ENCODE assay signal across 19 cellular contexts in the genomic region with DNA sequence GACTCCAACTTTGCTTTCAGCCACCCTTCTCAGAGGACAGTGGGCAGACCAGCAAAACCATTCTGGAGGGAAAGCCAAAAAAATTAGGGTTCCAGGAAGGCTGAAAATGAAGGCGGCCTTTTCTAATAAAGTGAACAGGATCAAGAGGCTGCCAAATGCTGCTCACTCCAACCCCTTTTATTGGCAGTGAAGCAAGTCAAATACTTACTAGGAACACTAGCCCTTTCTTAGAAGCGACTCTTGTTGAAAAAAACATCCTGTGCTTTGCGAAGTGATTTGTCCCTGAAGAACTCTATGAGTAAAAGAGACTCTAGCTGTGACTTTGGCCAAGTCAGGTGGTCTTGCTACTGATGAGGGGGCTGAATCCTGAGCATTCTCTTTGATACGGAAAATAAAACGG.
DNase-seq lines count a peak whose midpoint lies in the region; ATAC-seq and TF ChIP-seq lines count a peak whose summit lies in the region.
"Had no signal": no experiment of that assay in that cellular context is flagged by ENCODE, and none has a peak within 500 bp of the region (broad histone marks: within the 10 kb centered on the region; RNA-seq: fewer than 3 reads in every experiment).

No MANE protein-coding gene starts in this region.

- peak overlapping the region in 3 of 4 donors; percentile 17 to 33 (median 19) for H3K27ac ChIP-seq in Peyer's patch
- H3K27ac ChIP-seq in heart left ventricle, result peak overlapping the region in 11 of 12 donors; percentile 17 to 88 (median 51)
- peak overlapping the region; percentile 59 to 81 (median 76) for H3K27ac ChIP-seq in tibial nerve
- H3K27ac ChIP-seq: KMS-11, neural progenitor cell had no signal

- H3K36me3 ChIP-seq in Peyer's patch (no peaks in the 10 kb centered on the region), heart left ventricle (no peaks in the 10 kb centered on the region), tibial nerve (no peaks in the 10 kb centered on the region)
- H3K36me3 ChIP-seq: neural progenitor cell had no signal

- no peak overlapping the region for H3K4me3 ChIP-seq in Peyer's patch
- no peak overlapping the region for H3K4me3 ChIP-seq in heart left ventricle
- no peak overlapping the region for H3K4me3 ChIP-seq in tibial nerve
- H3K4me3 ChIP-seq: neural progenitor cell had no signal

- H3K9me3 Mint-ChIP-seq in activated T-cell treated with anti-CD3 and anti-CD28 coated beads, Interleukin-2, amount 50 U/mL, for 4 hours, result no peaks in the 10 kb centered on the region
- H3K9me3 Mint-ChIP-seq: activated T-helper 2 cell treated with anti-CD3 and anti-CD28 coated beads, Interferon-gamma antibody, Interleukin-2, Interleukin-4, amounts not matched to agents 10 μg/mL and 5 μg/mL and 100 μg/mL, durations not matched to agents 14 hours and 24 hours and 36 hours; immature natural killer cell; mesothelial cell of epicardium; neural progenitor cell; stimulated activated memory B cell treated with anti-CD40 and anti-IgM and Interleukin-4, amounts not matched to agents 10 μg/mL and 1 μg/mL and 100 μg/mL, for 72 hours had no signal

- no peaks in the 10 kb centered on the region for H3K4me1 Mint-ChIP-seq in activated T-cell treated with anti-CD3 and anti-CD28 coated beads, Interleukin-2, amount 50 U/mL, for 4 hours (ENCODE audit: low read depth)
- H3K4me1 Mint-ChIP-seq: immature natural killer cell had no signal

- ATAC-seq in heart left ventricle, result peak; percentile 61 to 83 (median 73)
- ATAC-seq in HG02973 (IDR thresholded peaks at IDR 0.05; ENCODE audit: unreplicated experiment), result no peak
- ATAC-seq in activated T-cell treated with anti-CD3 and anti-CD28 coated beads, Interleukin-2, amount 50 U/mL, for 4 hours, result no peak
- ATAC-seq in HG03095 (IDR thresholded peaks at IDR 0.05; ENCODE audit: unreplicated experiment), result no peak
- ATAC-seq: HCT116; stimulated activated memory B cell treated with anti-CD40 and anti-IgM and Interleukin-4, amounts not matched to agents 10 μg/mL and 1 μg/mL and 100 μg/mL, for 72 hours had no signal

- 63 to 76% (median 70%) methylated on average over 5 of the region's 5 CpGs for WGBS in heart left ventricle, 4 donors
- 23 to 26% methylated on average over 5 of the region's 5 CpGs for WGBS in tibial nerve, 2 donors

- no peak overlapping the region for H3K4me3 Mint-ChIP-seq in activated T-cell treated with anti-CD3 and anti-CD28 coated beads, Interleukin-2, amount 50 U/mL, for 4 hours
- H3K4me3 Mint-ChIP-seq: immature natural killer cell; mesothelial cell of epicardium; neural progenitor cell; stimulated activated memory B cell treated with anti-CD40 and anti-IgM and Interleukin-4, amounts not matched to agents 10 μg/mL and 1 μg/mL and 100 μg/mL, for 72 hours had no signal

- H3K9me3 ChIP-seq in Peyer's patch (no peaks in the 10 kb centered on the region), heart left ventricle (no peaks in the 10 kb centered on the region), tibial nerve (no peaks in the 10 kb centered on the region)

- intact Hi-C loops in heart left ventricle (cut with DNase I), result loop anchor here in 2 of 10 donors (5.0 to 10.0 kb wide), 2 partner anchors 42 to 105 kb away; no protein-coding TSS in a partner anchor

- no peak for TF ChIP-seq POLR2A in Peyer's patch (IDR thresholded peaks at IDR 0.05)
- TF ChIP-seq POLR2A in heart left ventricle (IDR thresholded peaks at IDR 0.05), result no peak
- TF ChIP-seq POLR2A in tibial nerve (IDR thresholded peaks at IDR 0.05), result no peak

- no peaks in the 10 kb centered on the region for H3K4me1 ChIP-seq in Peyer's patch
- peaks cover 0 to 40% (median 2%) of the 10 kb centered on the region in 12 donors for H3K4me1 ChIP-seq in heart left ventricle
- peaks cover 0 to 51% (median 10%) of the 10 kb centered on the region in 4 donors for H3K4me1 ChIP-seq in tibial nerve

- H3K27me3 Mint-ChIP-seq in activated T-cell treated with anti-CD3 and anti-CD28 coated beads, Interleukin-2, amount 50 U/mL, for 4 hours (ENCODE audit: low read depth), result peaks cover 17% of the 10 kb centered on the region

- H3K36me3 Mint-ChIP-seq in activated T-cell treated with anti-CD3 and anti-CD28 coated beads, Interleukin-2, amount 50 U/mL, for 4 hours (ENCODE audit: insufficient read depth), result no peaks in the 10 kb centered on the region
- H3K36me3 Mint-ChIP-seq: immature natural killer cell; mesothelial cell of epicardium; neural progenitor cell; stimulated activated memory B cell treated with anti-CD40 and anti-IgM and Interleukin-4, amounts not matched to agents 10 μg/mL and 1 μg/mL and 100 μg/mL, for 72 hours had no signal

- TF ChIP-seq EP300 in tibial nerve (IDR thresholded peaks at IDR 0.05), result peak in 1 of 2 donors; percentile 64

- DNase-seq in Peyer's patch (no peak), heart left ventricle (peak in 1 of 5 donors; percentile 27), midbrain (lab: John Stamatoyannopoulos, UW) (peak; percentile 52), tibial nerve (ENCODE audit: low spot score in 2 of 2) (peak in 1 of 2 donors; percentile 8), GM20000 (ENCODE audit: low spot score) (no peak)
- no peak for DNase-seq in activated T-cell treated with anti-CD3 and anti-CD28 coated beads, Interleukin-2, amount 50 U/mL, for 4 hours
- DNase-seq: activated CD4-positive, CD25-positive, alpha-beta regulatory T cell treated with anti-CD3 and anti-CD28 coated beads, Interleukin-2, amount 50 U/mL, for 72 hours; central memory CD4-positive, alpha-beta T cell; EL; immature natural killer cell; NCI-H1105 had no signal

- TF ChIP-seq CTCF in Peyer's patch (IDR thresholded peaks at IDR 0.05), result no peak
- TF ChIP-seq CTCF in heart left ventricle (IDR thresholded peaks at IDR 0.05), result no peak
- no peak for TF ChIP-seq CTCF in tibial nerve (IDR thresholded peaks at IDR 0.05)
- no peak for TF ChIP-seq CTCF in GM20000 (IDR thresholded peaks at IDR 0.05; ENCODE audit: extremely low read depth, missing control alignments)

- H3K27me3 ChIP-seq in Peyer's patch (no peaks in the 10 kb centered on the region), heart left ventricle (no peaks in the 10 kb centered on the region), tibial nerve (no peaks in the 10 kb centered on the region)
- H3K27me3 ChIP-seq: neural progenitor cell had no signal

Comparison
In these comparisons a context has a peak if more than half of its experiments do, and no peak if none do; other contexts are left out.
1. H3K27ac ChIP-seq: peak in every context shown above with its lines; median percentile 76 in tibial nerve; 51 in heart left ventricle; 19 in Peyer's patch.
2. ATAC-seq: peak in heart left ventricle (4 of 4); none in HG02973 (single experiment), activated T-cell treated with anti-CD3 and anti-CD28 coated beads, Interleukin-2, amount 50 U/mL, for 4 hours (0 of 2) and HG03095 (single experiment).